In the genomic region with DNA sequence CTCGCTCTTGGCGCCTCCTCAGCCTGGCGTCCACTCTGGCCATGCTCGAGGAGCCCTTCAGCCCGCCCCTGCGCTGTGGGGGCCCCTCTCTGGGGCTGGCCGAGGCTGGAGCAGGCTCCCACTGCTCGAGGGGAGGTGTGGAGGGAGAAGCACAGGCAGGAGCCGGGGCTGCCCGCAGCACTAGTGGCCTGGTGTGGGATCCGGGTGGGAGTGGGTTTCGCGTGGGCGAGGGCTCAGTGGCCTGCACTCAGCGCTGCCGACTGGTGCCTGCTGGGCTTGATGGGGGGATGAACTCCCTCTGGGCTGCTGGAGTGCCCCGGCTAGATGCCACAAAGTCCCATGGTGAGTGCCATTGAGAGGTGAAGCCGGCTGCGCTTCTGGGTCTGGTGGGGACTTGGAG, we compare ENCODE assay signal across 22 cellular contexts. TPM values are rescaled to one million over a fixed set of nuclear protein-coding genes. Genes with fewer than 3 reads are reported as not detected.
DNase-seq lines count a peak whose midpoint lies in the region; ATAC-seq and TF ChIP-seq lines count a peak whose summit lies in the region.
"Had no signal": no experiment of that assay in that cellular context is flagged by ENCODE, and none has a peak within 500 bp of the region (broad histone marks: within the 10 kb centered on the region; RNA-seq: fewer than 3 reads in every experiment).

No MANE protein-coding gene starts in this region.

- dilution Hi-C loops in mammary epithelial cell (cut with HindIII; ENCODE audit: low sequenced_read_pairs) = no loop called here

- POLR2A ChIA-PET in MCF 10A (lab: Yijun Ruan, JAX) = interaction anchor here (5.9 kb wide), 1 partner anchor 9 kb away, joined by 105 read pairs; no protein-coding TSS in a partner anchor
- POLR2A ChIA-PET in naive thymus-derived CD8-positive, alpha-beta T cell (lab: Charles Lee) = no interaction called here

- DNase-seq in MCF 10A (ENCODE audit: unreplicated experiment) = no peak
- no peak for DNase-seq in mammary epithelial cell
- DNase-seq in ascending aorta (ENCODE audit: low spot score in 2 of 2) = no peak
- no peak for DNase-seq in mesenchymal stem cell
- no peak for DNase-seq in aorta
- DNase-seq in GOT3 (lab: John Stamatoyannopoulos, UW) = no peak
- no peak for DNase-seq in naive thymus-derived CD8-positive, alpha-beta T cell
- no peak for DNase-seq in body of pancreas
- DNase-seq: ACHN, DMS53, GF-D8, HFFc6, MV-4-11, NCI-H1105 treated with DMSO at 0.1 percent for 48 hours, NCI-H2029 treated with DMSO at 0.1 percent for 48 hours, NCI-H226, NCI-H510A treated with DMSO at 0.1 percent for 48 hours, NCI-H748 treated with DMSO at 0.1 percent for 48 hours, SIG-M5, SK-N-SH had no signal

- H2AK5ac ChIP-seq in mesenchymal stem cell (ENCODE audit: low read length, severe bottlenecking) = no peak overlapping the region

- H3K4me3 ChIP-seq in mammary epithelial cell (replicated peaks in 1 of 3; ENCODE audit: insufficient read depth in 1 of 3, low read depth in 2 of 3, low read length in 3 of 3) = no peak overlapping the region
- H3K4me3 ChIP-seq in ascending aorta = no peak overlapping the region
- H3K4me3 ChIP-seq in mesenchymal stem cell (ENCODE audit: insufficient read depth in 1 of 2, low read depth in 1 of 2, low read length in 2 of 2) = no peak overlapping the region
- no peak overlapping the region for H3K4me3 ChIP-seq in aorta (ENCODE audit: low read length in 2 of 2)
- no peak overlapping the region for H3K4me3 ChIP-seq in body of pancreas

- no peak overlapping the region for H3K4ac ChIP-seq in mesenchymal stem cell (ENCODE audit: low read depth in 1 of 2, low read length in 2 of 2)

- H3K27me3 Mint-ChIP-seq in MCF 10A (ENCODE audit: insufficient read depth, unreplicated experiment) = no peaks in the 10 kb centered on the region
- no peaks in the 10 kb centered on the region for H3K27me3 Mint-ChIP-seq in naive thymus-derived CD8-positive, alpha-beta T cell

- CTCF ChIA-PET in MCF 10A (lab: Yijun Ruan, JAX) (no interaction called here), mammary epithelial cell (lab: Charles Lee; ENCODE audit: low non-redundant PET) (no interaction called here)

- no peak overlapping the region for H3K4me3 Mint-ChIP-seq in MCF 10A (ENCODE audit: unreplicated experiment)
- no peak overlapping the region for H3K4me3 Mint-ChIP-seq in naive thymus-derived CD8-positive, alpha-beta T cell
- H3K4me3 Mint-ChIP-seq: HFFc6 had no signal

- no peak for TF ChIP-seq CTCF in MCF 10A (IDR thresholded peaks at IDR 0.05; ENCODE audit: unreplicated experiment)
- no peak for TF ChIP-seq CTCF in mammary epithelial cell (conservative IDR thresholded peaks at IDR 0.05 in 1 of 2, IDR thresholded peaks at IDR 0.05 in 1 of 2; ENCODE audit: extremely low read depth in 1 of 2, insufficient read depth in 1 of 2, low read depth in 1 of 2, low read length in 2 of 2)
- TF ChIP-seq CTCF in ascending aorta (IDR thresholded peaks at IDR 0.05) = no peak
- TF ChIP-seq CTCF in body of pancreas (IDR thresholded peaks at IDR 0.05) = no peak

- H3K14ac ChIP-seq in mesenchymal stem cell (ENCODE audit: low read length in 2 of 2) = no peak overlapping the region

- 90% methylated on average over 10 of the region's 19 CpGs for WGBS in mammary epithelial cell (ENCODE audit: low coverage, missing lambda C conversion rate)
- 93% methylated on average over 19 of the region's 19 CpGs for WGBS in mesenchymal stem cell
- WGBS in aorta, 2 donors = 92 to 95% methylated on average over 19 of the region's 19 CpGs
- 91 to 93% methylated on average over 12 to 19 of the region's 19 CpGs for WGBS in body of pancreas, 2 donors

- H3K18ac ChIP-seq in mesenchymal stem cell (ENCODE audit: low read depth in 1 of 2, low read length in 2 of 2) = no peak overlapping the region

- in situ Hi-C loops in mammary epithelial cell (cut with MboI; ENCODE audit: low sequenced_read_pairs in 2 of 2) = no loop called here

- peaks cover 38% of the 10 kb centered on the region for H3K4me1 Mint-ChIP-seq in MCF 10A (ENCODE audit: insufficient read depth, unreplicated experiment)
- H3K4me1 Mint-ChIP-seq in naive thymus-derived CD8-positive, alpha-beta T cell = peaks cover 7 to 24% (median 20%) of the 10 kb centered on the region in 4 donors

- H4K8ac ChIP-seq in mesenchymal stem cell (ENCODE audit: low read length) = no peak overlapping the region

- no peaks in the 10 kb centered on the region for H4K20me1 ChIP-seq in mammary epithelial cell (ENCODE audit: insufficient read depth, low read length)

- H3K27ac ChIP-seq in mammary epithelial cell (ENCODE audit: insufficient read depth, low read depth, low read length) = no peak overlapping the region
- peak overlapping the region; percentile 96 to 98 for H3K27ac ChIP-seq in ascending aorta
- no peak overlapping the region for H3K27ac ChIP-seq in mesenchymal stem cell (ENCODE audit: low read length, poor library complexity, severe bottlenecking)
- peak overlapping the region; percentile 19 to 49 for H3K27ac ChIP-seq in aorta (ENCODE audit: low read depth in 1 of 2, low read length in 2 of 2)
- no peak overlapping the region for H3K27ac ChIP-seq in body of pancreas
- H3K27ac ChIP-seq: HL-60, KMS-11 had no signal

- no TSS peak for BruUV-seq in MCF 10A (replicated peaks; lab: Mats Ljungman, UMichigan)
- BruUV-seq in mammary epithelial cell (replicated peaks; lab: Mats Ljungman, UMichigan) = no TSS peak

- H3K36me3 ChIP-seq in mammary epithelial cell (ENCODE audit: insufficient read depth, low read length) = no peaks in the 10 kb centered on the region
- no peaks in the 10 kb centered on the region for H3K36me3 ChIP-seq in ascending aorta
- H3K36me3 ChIP-seq in mesenchymal stem cell (ENCODE audit: control insufficient read depth in 1 of 2, insufficient read depth in 2 of 2, low read depth in 1 of 2, low read length in 2 of 2) = no peaks in the 10 kb centered on the region
- H3K36me3 ChIP-seq in aorta (ENCODE audit: control insufficient read depth in 1 of 2, insufficient read depth in 2 of 2, low read length in 1 of 2) = no peaks in the 10 kb centered on the region
- H3K36me3 ChIP-seq in body of pancreas (replicated peaks in 1 of 2; ENCODE audit: insufficient read depth in 1 of 2, low read depth in 2 of 2) = no peaks in the 10 kb centered on the region

- H3K27ac Mint-ChIP-seq in MCF 10A (ENCODE audit: low read depth, unreplicated experiment) = peak overlapping the region; percentile 32
- H3K27ac Mint-ChIP-seq in naive thymus-derived CD8-positive, alpha-beta T cell = no peak overlapping the region

- peaks cover 17% of the 10 kb centered on the region for H3K36me3 Mint-ChIP-seq in MCF 10A (ENCODE audit: insufficient read depth, unreplicated experiment)
- H3K36me3 Mint-ChIP-seq in naive thymus-derived CD8-positive, alpha-beta T cell = peaks cover 0 to 1% (median 0%) of the 10 kb centered on the region in 3 donors

- no peak overlapping the region for H3K4me2 ChIP-seq in mammary epithelial cell (ENCODE audit: insufficient read depth, low read depth, low read length)
- no peak overlapping the region for H3K4me2 ChIP-seq in mesenchymal stem cell (ENCODE audit: low read length, poor library complexity, severe bottlenecking)
- H3K4me2 ChIP-seq: KMS-11, SK-N-SH had no signal

- H3K27me3 ChIP-seq in mammary epithelial cell (ENCODE audit: insufficient read depth, low read length) (no peaks in the 10 kb centered on the region), ascending aorta (no peaks in the 10 kb centered on the region), mesenchymal stem cell (ENCODE audit: control insufficient read depth in 1 of 2, insufficient read depth in 1 of 2, low read length in 2 of 2) (no peaks in the 10 kb centered on the region), aorta (ENCODE audit: control insufficient read depth in 1 of 2, insufficient read depth in 2 of 2, low read length in 1 of 2) (no peaks in the 10 kb centered on the region), body of pancreas (no peaks in the 10 kb centered on the region)

- H3K9ac ChIP-seq in mammary epithelial cell (ENCODE audit: insufficient read depth, low read length) (no peak overlapping the region), mesenchymal stem cell (ENCODE audit: low read length) (no peak overlapping the region)
- H3K9ac ChIP-seq: KMS-11, SK-N-SH had no signal

- no peak overlapping the region for H3K23ac ChIP-seq in mesenchymal stem cell (ENCODE audit: low read length in 2 of 2)

- peaks cover 17% of the 10 kb centered on the region for H3K79me2 ChIP-seq in mammary epithelial cell (ENCODE audit: insufficient read depth, low read length)

- TF ChIP-seq POLR2A in body of pancreas (IDR thresholded peaks at IDR 0.05) = no peak

- H2BK15ac ChIP-seq in mesenchymal stem cell (ENCODE audit: low read depth, poor library complexity, severe bottlenecking) = no peak overlapping the region

- H2AFZ ChIP-seq in mammary epithelial cell (ENCODE audit: low read depth, low read length) = no peak overlapping the region
- H2AFZ ChIP-seq in mesenchymal stem cell (ENCODE audit: low read depth, low read length) = no peak overlapping the region

- H3K79me1 ChIP-seq in mesenchymal stem cell (replicated peaks; ENCODE audit: low read length, poor library complexity, severe bottlenecking) = peaks cover 6% of the 10 kb centered on the region

- no peak overlapping the region for H2BK120ac ChIP-seq in mesenchymal stem cell (ENCODE audit: low read depth, low read length)

- H2BK5ac ChIP-seq in mesenchymal stem cell (ENCODE audit: low read depth, low read length, poor library complexity, severe bottlenecking) = no peak overlapping the region

- ATAC-seq in aorta (ENCODE audit: low FRiP score) (no peak), body of pancreas (no peak)
- no peak for ATAC-seq in naive thymus-derived CD8-positive, alpha-beta T cell

- H3K9me3 Mint-ChIP-seq in MCF 10A (ENCODE audit: unreplicated experiment) = no peaks in the 10 kb centered on the region
- H3K9me3 Mint-ChIP-seq in naive thymus-derived CD8-positive, alpha-beta T cell = no peaks in the 10 kb centered on the region
- H3K9me3 Mint-ChIP-seq: HFFc6 had no signal

- peaks cover 10% of the 10 kb centered on the region for H3K4me1 ChIP-seq in mammary epithelial cell (ENCODE audit: insufficient read depth, low read length)
- peaks cover 2 to 45% of the 10 kb centered on the region in 2 donors for H3K4me1 ChIP-seq in ascending aorta
- peaks cover 3% of the 10 kb centered on the region for H3K4me1 ChIP-seq in mesenchymal stem cell (ENCODE audit: control insufficient read depth, insufficient read depth, low read depth, low read length)
- H3K4me1 ChIP-seq in aorta (ENCODE audit: control insufficient read depth in 1 of 2, insufficient read depth in 2 of 2, low read length in 2 of 2) = no peaks in the 10 kb centered on the region
- H3K4me1 ChIP-seq in body of pancreas = peaks cover 15% of the 10 kb centered on the region

- H3K9me3 ChIP-seq in mammary epithelial cell (replicated peaks; ENCODE audit: insufficient read depth, low read length) = no peaks in the 10 kb centered on the region
- no peaks in the 10 kb centered on the region for H3K9me3 ChIP-seq in ascending aorta
- H3K9me3 ChIP-seq in mesenchymal stem cell (ENCODE audit: control insufficient read depth, low read length) = no peaks in the 10 kb centered on the region
- H3K9me3 ChIP-seq in aorta (ENCODE audit: control insufficient read depth, low read length) = no peaks in the 10 kb centered on the region
- H3K9me3 ChIP-seq in body of pancreas = no peaks in the 10 kb centered on the region
- H3K9me3 ChIP-seq: SK-N-SH had no signal

- H2BK12ac ChIP-seq in mesenchymal stem cell (ENCODE audit: low read length in 2 of 2) = no peak overlapping the region

- intact Hi-C loops in MCF 10A (cut with micrococcal nuclease) (no loop called here), mammary epithelial cell (cut with micrococcal nuclease) (no loop called here), ascending aorta (cut with DNase I) (loop anchor here (5.0 to 10.0 kb wide), 2 partner anchors 265 to 553 kb away; a partner anchor contains a TSS), aorta (cut with DNase I) (no loop called here), body of pancreas (cut with DNase I) (no loop called here)

- H4K91ac ChIP-seq in mesenchymal stem cell (ENCODE audit: low read length) = peak overlapping the region; percentile 65

RNA-seq across cellular contexts. Expression of a gene that starts 4.4 kb away (rescaled TPM):
- total RNA-seq in MCF 10A (2022) (173 and 218 TPM in 2 replicates), mammary epithelial cell (100 to 1,000 TPM; 137 to 189 TPM), ascending aorta (16.2 TPM), aorta (100 to 1,000 TPM in 1 of 2 donors, 10 to 100 TPM in 1; 56.1 to 135 TPM), body of pancreas (10 to 100 TPM; 21.8 to 26.2 TPM)
- polyA plus RNA-seq in mammary epithelial cell (50.3 TPM), aorta (10 to 100 TPM; 51.3 to 54.0 TPM)
- 86.8 TPM for polyA minus RNA-seq in mammary epithelial cell
- 154 TPM for polyA plus RNA-seq in mesenchymal stem cell (2013, experiment 1 of 2)
- polyA plus RNA-seq in mesenchymal stem cell (2013, experiment 2 of 2) = 164 TPM
- total RNA-seq in naive thymus-derived CD8-positive, alpha-beta T cell = 10 to 100 TPM; 64.0 to 73.3 TPM
- polyA plus RNA-seq in naive thymus-derived CD8-positive, alpha-beta T cell = 10 to 100 TPM; 32.8 to 40.4 (median 37.7) TPM

RNA-seq across cellular contexts. Expression of a gene that starts 21.1 kb away (rescaled TPM):
- 35.0 and 37.7 TPM in 2 replicates for total RNA-seq in MCF 10A (2022)
- total RNA-seq in mammary epithelial cell = 10 to 100 TPM; 12.3 to 20.1 TPM
- polyA plus RNA-seq in mammary epithelial cell = 33.4 TPM
- polyA minus RNA-seq in mammary epithelial cell = 26.9 TPM
- 1.9 TPM for total RNA-seq in ascending aorta
- 37.4 TPM for polyA plus RNA-seq in mesenchymal stem cell (2013, experiment 1 of 2)
- polyA plus RNA-seq in mesenchymal stem cell (2013, experiment 2 of 2) = 36.9 TPM
- total RNA-seq in aorta = 10 to 100 TPM; 17.3 to 31.4 TPM
- 10 to 100 TPM; 11.3 to 40.8 TPM for polyA plus RNA-seq in aorta
- total RNA-seq in naive thymus-derived CD8-positive, alpha-beta T cell = 10 to 100 TPM; 17.8 to 22.4 TPM
- 10 to 100 TPM; 28.7 to 36.9 (median 33.8) TPM for polyA plus RNA-seq in naive thymus-derived CD8-positive, alpha-beta T cell
- total RNA-seq in body of pancreas = 10 to 100 TPM in 1 of 2 donors, 1 to 10 TPM in 1; 4.9 to 21.4 TPM

Comparison
In these comparisons a context has a peak if more than half of its experiments do, and no peak if none do; other contexts are left out.
1. H3K27ac ChIP-seq: peak in ascending aorta (2 of 2) and aorta (2 of 2); none in mammary epithelial cell (single experiment), mesenchymal stem cell (single experiment) and body of pancreas (0 of 4).